Comparison of ENCODE assay signal across 11 cellular contexts in genomic region chr16:66512589-66513404, GRCh38. TPM values are rescaled to one million over a fixed set of nuclear protein-coding genes. Genes with fewer than 3 reads are reported as not detected.
DNase-seq lines count a peak whose midpoint lies in the region; ATAC-seq and TF ChIP-seq lines count a peak whose summit lies in the region.
"Had no signal": no experiment of that assay in that cellular context is flagged by ENCODE, and none has a peak within 500 bp of the region (broad histone marks: within the 10 kb centered on the region; RNA-seq: fewer than 3 reads in every experiment).

No MANE protein-coding gene starts in this region.

- H3K27me3 Mint-ChIP-seq in CD14-positive monocyte (ENCODE audit: low read depth in 3 of 3) (peaks cover 0 to 2% (median 0%) of the 10 kb centered on the region in 3 donors), osteocyte (ENCODE audit: unreplicated experiment) (no peaks in the 10 kb centered on the region)
- H3K27me3 Mint-ChIP-seq: naive thymus-derived CD8-positive, alpha-beta T cell had no signal

- DNase-seq in CD14-positive monocyte (ENCODE audit: low spot score) (peak; percentile 58), PC-3 (peak; percentile 87), epithelial cell of prostate (ENCODE audit: low read depth, low spot score) (no peak), osteocyte (ENCODE audit: extremely low spot score, unreplicated experiment) (no peak), cerebellar nuclear complex (lab: John Stamatoyannopoulos, UW) (no peak), Ammon's horn (ENCODE audit: low spot score) (no peak), NCI-H446 treated with DMSO at 0.1 percent for 48 hours (lab: John Stamatoyannopoulos, UW) (no peak)
- DNase-seq in activated naive CD4-positive, alpha-beta T cell treated with anti-CD3 and anti-CD28 coated beads, Interleukin-2, amount 50 U/mL, for 16 hours, result no peak
- DNase-seq: activated CD4-positive, alpha-beta T cell treated with anti-CD3 and anti-CD28 coated beads, Interleukin-2, amount 50 U/mL, for 1 hour; NK-92 treated with Interleukin-12 subunit alpha and Interleukin-12 subunit beta, amount 100 ng/mL, for 24 hours had no signal

- H2AFZ ChIP-seq in PC-3 (ENCODE audit: low read length), result no peak overlapping the region

- no peaks in the 10 kb centered on the region for H3K27me3 ChIP-seq in PC-3 (ENCODE audit: low read length)

- H3K9me3 ChIP-seq in PC-3 (ENCODE audit: low read length), result no peaks in the 10 kb centered on the region

- CTCF ChIA-PET in PC-3 (lab: Charles Lee), result interaction anchor here (0.7 to 1.4 kb wide), 3 partner anchors 9 to 202 kb away, joined by 3 to 5 read pairs (median 4); no protein-coding TSS in a partner anchor

- no peaks in the 10 kb centered on the region for H3K79me2 ChIP-seq in PC-3 (ENCODE audit: low read length)

- H3K9me3 Mint-ChIP-seq in CD14-positive monocyte (no peaks in the 10 kb centered on the region), osteocyte (ENCODE audit: unreplicated experiment) (no peaks in the 10 kb centered on the region)
- H3K9me3 Mint-ChIP-seq: naive thymus-derived CD8-positive, alpha-beta T cell had no signal

- peaks cover 68% of the 10 kb centered on the region for H3K4me1 Mint-ChIP-seq in CD14-positive monocyte
- peaks cover 70% of the 10 kb centered on the region for H3K4me1 Mint-ChIP-seq in osteocyte (ENCODE audit: unreplicated experiment)

- no peaks in the 10 kb centered on the region for H3K9me2 ChIP-seq in PC-3 (replicated peaks; ENCODE audit: low read length)

- intact Hi-C loops in CD14-positive monocyte (cut with micrococcal nuclease), result loop anchor here in 1 of 2 donors (10.0 kb wide), 1 partner anchor 308 kb away; no protein-coding TSS in a partner anchor
- intact Hi-C loops in PC-3 (cut with micrococcal nuclease), result no loop called here

- no peaks in the 10 kb centered on the region for H3K36me3 ChIP-seq in PC-3 (ENCODE audit: low read depth, low read length)

- H3K27ac Mint-ChIP-seq in CD14-positive monocyte, result peak overlapping the region; percentile 80 to 93 (median 89)
- peak overlapping the region; percentile 92 for H3K27ac Mint-ChIP-seq in osteocyte (ENCODE audit: unreplicated experiment)

- BruUV-seq in PC-3 (replicated peaks; lab: Mats Ljungman, UMichigan), result no TSS peak

- peak overlapping the region; percentile 36; the same call in 1 of the 2 replicates for H3K4me3 ChIP-seq in PC-3 (ENCODE audit: low read length)

- H3K27ac ChIP-seq in PC-3 (ENCODE audit: low read length), result peak overlapping the region; percentile 82
- peak overlapping the region; percentile 78 for H3K27ac ChIP-seq in epithelial cell of prostate

- H4K20me1 ChIP-seq in PC-3 (ENCODE audit: low read length), result no peaks in the 10 kb centered on the region

- POLR2A ChIA-PET in PC-3 (lab: Charles Lee; ENCODE audit: unreplicated experiment), result interaction anchor here (0.6 kb wide), 1 partner anchor 92 kb away, joined by 13 read pairs; the partner anchor contains the start of gene CMTM3

- peak; percentile 34 for ATAC-seq in PC-3
- ATAC-seq: naive thymus-derived CD8-positive, alpha-beta T cell had no signal

- peak overlapping the region in 1 of 2 donors; percentile 35 for H3K4me3 Mint-ChIP-seq in CD14-positive monocyte
- H3K4me3 Mint-ChIP-seq in osteocyte (ENCODE audit: unreplicated experiment), result no peak overlapping the region

- peak overlapping the region; percentile 33 for H3K9ac ChIP-seq in PC-3 (ENCODE audit: low read length)

- H3K36me3 Mint-ChIP-seq in CD14-positive monocyte (peaks cover 70 to 82% of the 10 kb centered on the region in 2 donors), osteocyte (ENCODE audit: unreplicated experiment) (peaks cover 13% of the 10 kb centered on the region)

- peaks cover 6% of the 10 kb centered on the region for H3F3A ChIP-seq in PC-3 (ENCODE audit: low read length, unreplicated experiment)

- peaks cover 73% of the 10 kb centered on the region for H3K4me1 ChIP-seq in PC-3 (ENCODE audit: insufficient read depth, low read length)

- peak overlapping the region; percentile 85 for H3K4me2 ChIP-seq in PC-3 (ENCODE audit: low read length)

- no peak for TF ChIP-seq CTCF in CD14-positive monocyte (IDR thresholded peaks at IDR 0.05)
- no peak for TF ChIP-seq CTCF in PC-3 (conservative IDR thresholded peaks at IDR 0.05; ENCODE audit: low read depth, low read length)
- no peak for TF ChIP-seq CTCF in osteocyte (IDR thresholded peaks at IDR 0.05)

RNA-seq across cellular contexts. Expression of gene TK2, which starts 37.1 kb away (rescaled TPM):
- 10 to 100 TPM; 29.8 to 38.9 TPM for polyA plus RNA-seq in CD14-positive monocyte
- 8.3 and 14.1 TPM in 2 replicates for total RNA-seq in PC-3 (2014; rRNA removed)
- total RNA-seq in osteocyte, result 33.2 and 37.4 TPM in 2 replicates

RNA-seq across cellular contexts. Expression of gene CKLF, which starts 39.6 kb away (rescaled TPM):
- 100 to 1,000 TPM; 374 to 430 TPM for polyA plus RNA-seq in CD14-positive monocyte
- 47.9 and 49.7 TPM in 2 replicates for total RNA-seq in PC-3 (2014; rRNA removed)
- total RNA-seq in osteocyte, result 41.5 and 42.5 TPM in 2 replicates

RNA-seq across cellular contexts. Expression of gene CMTM1, which starts 53.4 kb away (rescaled TPM):
- 1 to 10 TPM; 1.6 to 2.5 TPM for polyA plus RNA-seq in CD14-positive monocyte
- total RNA-seq in PC-3 (2014; rRNA removed), result 0.92 and 1.4 TPM in 2 replicates
- total RNA-seq in osteocyte, result 7.8 and 8.0 TPM in 2 replicates

Comparison
In these comparisons a context has a peak if more than half of its experiments do, and no peak if none do; other contexts are left out.
1. DNase-seq: peak in CD14-positive monocyte (single experiment) and PC-3 (single experiment); none in epithelial cell of prostate (single experiment), osteocyte (single experiment), cerebellar nuclear complex (0 of 2), Ammon's horn (single experiment), NCI-H446 treated with DMSO at 0.1 percent for 48 hours (single experiment) and activated naive CD4-positive, alpha-beta T cell treated with anti-CD3 and anti-CD28 coated beads, Interleukin-2, amount 50 U/mL, for 16 hours (single experiment).